In genomic region chr16:79287424-79287917, GRCh38 we compare ENCODE assay signal across 8 cellular contexts.
DNase-seq lines count a peak whose midpoint lies in the region; ATAC-seq and TF ChIP-seq lines count a peak whose summit lies in the region.

No MANE protein-coding gene starts in this region.

- H3K9me3 Mint-ChIP-seq in activated T-cell treated with anti-CD3 and anti-CD28 coated beads, Interleukin-2, amount 50 U/mL, for 72 hours: peaks cover 2% of the 10 kb centered on the region in 2 donors
- no peaks in the 10 kb centered on the region for H3K9me3 Mint-ChIP-seq in stimulated activated naive CD8-positive, alpha-beta T cell treated with anti-CD3 and anti-CD28 coated beads, Interleukin-15, amount 100 ng/mL, for 72 hours

- H3K27me3 ChIP-seq in dorsolateral prefrontal cortex: peaks cover 0 to 14% (median 0%) of the 10 kb centered on the region in 45 donors

- H3K27me3 Mint-ChIP-seq in activated T-cell treated with anti-CD3 and anti-CD28 coated beads, Interleukin-2, amount 50 U/mL, for 72 hours (ENCODE audit: low read depth): peaks cover 16% of the 10 kb centered on the region
- peaks cover 59% of the 10 kb centered on the region for H3K27me3 Mint-ChIP-seq in stimulated activated naive CD8-positive, alpha-beta T cell treated with anti-CD3 and anti-CD28 coated beads, Interleukin-15, amount 100 ng/mL, for 72 hours

- no peak for DNase-seq in activated T-cell treated with anti-CD3 and anti-CD28 coated beads, Interleukin-2, amount 50 U/mL, for 72 hours
- no peak for DNase-seq in activated T-cell treated with anti-CD3 and anti-CD28 coated beads for 4 hours
- no peak for DNase-seq in dorsolateral prefrontal cortex
- DNase-seq in stimulated activated naive CD8-positive, alpha-beta T cell treated with anti-CD3 and anti-CD28 coated beads, Interleukin-15, amount 100 ng/mL, for 72 hours: no peak
- no peak for DNase-seq in HK-2 (ENCODE audit: unreplicated experiment)
- DNase-seq in activated gamma-delta T cell (lab: John Stamatoyannopoulos, UW): no peak
- no peak for DNase-seq in cerebellum (ENCODE audit: low spot score)

- peak overlapping the region; percentile 43 for H3K27ac Mint-ChIP-seq in activated T-cell treated with anti-CD3 and anti-CD28 coated beads, Interleukin-2, amount 50 U/mL, for 72 hours
- H3K27ac Mint-ChIP-seq in stimulated activated naive CD8-positive, alpha-beta T cell treated with anti-CD3 and anti-CD28 coated beads, Interleukin-15, amount 100 ng/mL, for 72 hours: no peak overlapping the region

- no peak for ATAC-seq in activated T-cell treated with anti-CD3 and anti-CD28 coated beads, Interleukin-2, amount 50 U/mL, for 72 hours (replicated peaks in 1 of 2)
- ATAC-seq in HG03196 (IDR thresholded peaks at IDR 0.05; ENCODE audit: unreplicated experiment): peak; percentile 12
- ATAC-seq in stimulated activated naive CD8-positive, alpha-beta T cell treated with anti-CD3 and anti-CD28 coated beads, Interleukin-15, amount 100 ng/mL, for 72 hours: no peak

- peak overlapping the region; percentile 56 to 64 for H3K4me3 Mint-ChIP-seq in activated T-cell treated with anti-CD3 and anti-CD28 coated beads, Interleukin-2, amount 50 U/mL, for 72 hours
- H3K4me3 Mint-ChIP-seq in stimulated activated naive CD8-positive, alpha-beta T cell treated with anti-CD3 and anti-CD28 coated beads, Interleukin-15, amount 100 ng/mL, for 72 hours: peak overlapping the region; percentile 56 to 57

- intact Hi-C loops in dorsolateral prefrontal cortex (cut with DNase I): no loop called here

- peaks cover 2 to 6% of the 10 kb centered on the region in 2 donors for H3K36me3 Mint-ChIP-seq in activated T-cell treated with anti-CD3 and anti-CD28 coated beads, Interleukin-2, amount 50 U/mL, for 72 hours (ENCODE audit: insufficient read depth in 2 of 2)

- H3K27ac ChIP-seq in dorsolateral prefrontal cortex: peak overlapping the region in 31 of 59 donors; percentile 3 to 81 (median 48)

- peak overlapping the region in 58 of 59 donors; percentile 11 to 66 (median 50) for H3K4me3 ChIP-seq in dorsolateral prefrontal cortex

- TF ChIP-seq CTCF in dorsolateral prefrontal cortex (IDR thresholded peaks at IDR 0.05 in 54 of 56, conservative IDR thresholded peaks at IDR 0.05 in 2 of 56; ENCODE audit: low read depth in 1 of 56, partially characterized antibody in 56 of 56): no peak

- H3K4me1 Mint-ChIP-seq in activated T-cell treated with anti-CD3 and anti-CD28 coated beads, Interleukin-2, amount 50 U/mL, for 72 hours (ENCODE audit: low read depth): peaks cover 52% of the 10 kb centered on the region
- peaks cover 29% of the 10 kb centered on the region for H3K4me1 Mint-ChIP-seq in stimulated activated naive CD8-positive, alpha-beta T cell treated with anti-CD3 and anti-CD28 coated beads, Interleukin-15, amount 100 ng/mL, for 72 hours
